In genomic region chr11:46242961-46243795, GRCh38 we compare ENCODE assay signal across 1 cellular context.
TF ChIP-seq lines count a peak whose summit lies in the region.

No MANE protein-coding gene starts in this region.

TF ChIP-seq in K562, 482 proteins besides CTCF, POLR2A, EP300 and RAD21 (continued from another document and continues in another):
- TF ChIP-seq ZNF3 (CRISPR knock-in tag; IDR thresholded peaks at IDR 0.05) (no peak), MYNN (IDR thresholded peaks at IDR 0.05) (no peak; the same call in 1 of the 2 replicates), MYNN (CRISPR knock-in tag; IDR thresholded peaks at IDR 0.05) (no peak), ZNF780A (CRISPR knock-in tag; IDR thresholded peaks at IDR 0.05) (no peak), HIVEP1 (CRISPR knock-in tag; IDR thresholded peaks at IDR 0.05) (peak; percentile 63; the same call in 1 of the 2 replicates), ZNF324 (CRISPR knock-in tag; IDR thresholded peaks at IDR 0.05) (peak; percentile 6; the same call in 1 of the 2 replicates), SNIP1 (IDR thresholded peaks at IDR 0.05; ENCODE audit: low read depth) (no peak), ZNF695 (CRISPR knock-in tag; IDR thresholded peaks at IDR 0.05) (no peak), DACH1 (IDR thresholded peaks at IDR 0.05; ENCODE audit: partially characterized antibody) (peak; percentile 91), DPF2 (IDR thresholded peaks at IDR 0.05) (peak; percentile 75), KDM5B (IDR thresholded peaks at IDR 0.05; ENCODE audit: insufficient replicate concordance, low read depth, low read length) (peak; percentile 34), KDM4B (IDR thresholded peaks at IDR 0.05; ENCODE audit: borderline replicate concordance in 2 of 2, low read depth in 1 of 2) (0 out of 4 replicates have a peak, but pooled peaks of 1 of the 2 experiments have one; percentile 34), LCOR (CRISPR knock-in tag; IDR thresholded peaks at IDR 0.05) (peak; percentile 94), ZNF778 (CRISPR knock-in tag; IDR thresholded peaks at IDR 0.05) (no peak), ZNF274 (IDR thresholded peaks at IDR 0.05; ENCODE audit: borderline replicate concordance, low read depth, low read length) (no peak; the same call in 1 of the 2 replicates), SMARCA5 (IDR thresholded peaks at IDR 0.05) (no peak; the same call in 1 of the 2 replicates), ZNF316 (IDR thresholded peaks at IDR 0.05) (peak; percentile 89), E2F4 (CRISPR knock-in tag; IDR thresholded peaks at IDR 0.05; ENCODE audit: low read depth) (peak; percentile 29; the same call in 1 of the 2 replicates), ELF4 (CRISPR knock-in tag; IDR thresholded peaks at IDR 0.05) (no peak), C11orf30 (IDR thresholded peaks at IDR 0.05; ENCODE audit: low read depth) (no peak), NR4A1 (CRISPR knock-in tag; IDR thresholded peaks at IDR 0.05) (0 out of 2 replicates have a peak, but pooled peaks have one; percentile 67), NR4A1 (tag; IDR thresholded peaks at IDR 0.05) (peak; percentile 68), PHB (CRISPR knock-in tag; IDR thresholded peaks at IDR 0.05) (no peak), HDGF (IDR thresholded peaks at IDR 0.05) (no peak), POLR2AphosphoS2 (IDR thresholded peaks at IDR 0.05; ENCODE audit: low read length) (no peak), HNRNPL (IDR thresholded peaks at IDR 0.05; ENCODE audit: low read depth, low read length) (no peak), ZNF655 (CRISPR knock-in tag; IDR thresholded peaks at IDR 0.05) (no peak), FOXK2 (conservative IDR thresholded peaks at IDR 0.05 in 1 of 2, IDR thresholded peaks at IDR 0.05 in 1 of 2; ENCODE audit: low read depth in 2 of 2) (peak; percentile 98), ZNF764 (CRISPR knock-in tag; IDR thresholded peaks at IDR 0.05; ENCODE audit: low read depth) (no peak), PTTG1 (tag; IDR thresholded peaks at IDR 0.05; ENCODE audit: low read depth) (no peak), ZNF436 (CRISPR knock-in tag; IDR thresholded peaks at IDR 0.05) (no peak), SRSF7 (optimal IDR thresholded peaks at IDR 0.05; ENCODE audit: low read depth, low read length) (no peak), MECOM (CRISPR knock-in tag; IDR thresholded peaks at IDR 0.05) (no peak), ILK (tag; IDR thresholded peaks at IDR 0.05; ENCODE audit: borderline replicate concordance, low read depth) (no peak), ATF4 (CRISPR knock-in tag; IDR thresholded peaks at IDR 0.05) (peak; percentile 100), ZNF717 (CRISPR knock-in tag; IDR thresholded peaks at IDR 0.05) (no peak), GATA2 (CRISPR knock-in tag; IDR thresholded peaks at IDR 0.05) (peak; percentile 88), FOXA1 (IDR thresholded peaks at IDR 0.05; ENCODE audit: borderline replicate concordance) (no peak), ELF1 (tag; IDR thresholded peaks at IDR 0.05) (peak; percentile 2; the same call in 1 of the 2 replicates), NBN (IDR thresholded peaks at IDR 0.05; ENCODE audit: low read depth) (peak; percentile 78; the same call in 1 of the 2 replicates), HNRNPK (IDR thresholded peaks at IDR 0.05; ENCODE audit: low read depth, low read length, poor library complexity, severe bottlenecking) (no peak), ZBTB26 (CRISPR knock-in tag; IDR thresholded peaks at IDR 0.05) (0 out of 2 replicates have a peak, but pooled peaks have one; percentile 12), NEUROD1 (IDR thresholded peaks at IDR 0.05; ENCODE audit: borderline replicate concordance, low read depth, low read length, partially characterized antibody) (peak; percentile 72), ZNF174 (CRISPR knock-in tag; IDR thresholded peaks at IDR 0.05) (no peak), STAT5A (IDR thresholded peaks at IDR 0.05; ENCODE audit: borderline replicate concordance, low read length) (peak; percentile 65; the same call in 1 of the 2 replicates), CHD1 (IDR thresholded peaks at IDR 0.05; ENCODE audit: low read length) (no peak), GATAD2B (IDR thresholded peaks at IDR 0.05; ENCODE audit: borderline replicate concordance) (no peak; the same call in 1 of the 2 replicates), NKRF (IDR thresholded peaks at IDR 0.05; ENCODE audit: borderline replicate concordance) (no peak), YY1 (IDR thresholded peaks at IDR 0.05; ENCODE audit: borderline replicate concordance in 1 of 3, control insufficient read depth in 1 of 3, extremely low read depth in 1 of 3, insufficient read depth in 3 of 3, insufficient read length in 1 of 3, insufficient replicate concordance in 2 of 3, low read depth in 1 of 3, low read length in 2 of 3) (peak in 1 of 3 experiments; percentile 74), NRF1 (conservative IDR thresholded peaks at IDR 0.05 in 1 of 2, IDR thresholded peaks at IDR 0.05 in 1 of 2) (peak; percentile 100)
- TF ChIP-seq, protein P1, sequence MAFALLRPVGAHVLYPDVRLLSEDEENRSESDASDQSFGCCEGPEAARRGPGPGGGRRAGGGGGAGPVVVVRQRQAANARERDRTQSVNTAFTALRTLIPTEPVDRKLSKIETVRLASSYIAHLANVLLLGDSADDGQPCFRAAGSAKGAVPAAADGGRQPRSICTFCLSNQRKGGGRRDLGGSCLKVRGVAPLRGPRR (CRISPR knock-in tag; IDR thresholded peaks at IDR 0.05): no peak
- TF ChIP-seq, protein P2, sequence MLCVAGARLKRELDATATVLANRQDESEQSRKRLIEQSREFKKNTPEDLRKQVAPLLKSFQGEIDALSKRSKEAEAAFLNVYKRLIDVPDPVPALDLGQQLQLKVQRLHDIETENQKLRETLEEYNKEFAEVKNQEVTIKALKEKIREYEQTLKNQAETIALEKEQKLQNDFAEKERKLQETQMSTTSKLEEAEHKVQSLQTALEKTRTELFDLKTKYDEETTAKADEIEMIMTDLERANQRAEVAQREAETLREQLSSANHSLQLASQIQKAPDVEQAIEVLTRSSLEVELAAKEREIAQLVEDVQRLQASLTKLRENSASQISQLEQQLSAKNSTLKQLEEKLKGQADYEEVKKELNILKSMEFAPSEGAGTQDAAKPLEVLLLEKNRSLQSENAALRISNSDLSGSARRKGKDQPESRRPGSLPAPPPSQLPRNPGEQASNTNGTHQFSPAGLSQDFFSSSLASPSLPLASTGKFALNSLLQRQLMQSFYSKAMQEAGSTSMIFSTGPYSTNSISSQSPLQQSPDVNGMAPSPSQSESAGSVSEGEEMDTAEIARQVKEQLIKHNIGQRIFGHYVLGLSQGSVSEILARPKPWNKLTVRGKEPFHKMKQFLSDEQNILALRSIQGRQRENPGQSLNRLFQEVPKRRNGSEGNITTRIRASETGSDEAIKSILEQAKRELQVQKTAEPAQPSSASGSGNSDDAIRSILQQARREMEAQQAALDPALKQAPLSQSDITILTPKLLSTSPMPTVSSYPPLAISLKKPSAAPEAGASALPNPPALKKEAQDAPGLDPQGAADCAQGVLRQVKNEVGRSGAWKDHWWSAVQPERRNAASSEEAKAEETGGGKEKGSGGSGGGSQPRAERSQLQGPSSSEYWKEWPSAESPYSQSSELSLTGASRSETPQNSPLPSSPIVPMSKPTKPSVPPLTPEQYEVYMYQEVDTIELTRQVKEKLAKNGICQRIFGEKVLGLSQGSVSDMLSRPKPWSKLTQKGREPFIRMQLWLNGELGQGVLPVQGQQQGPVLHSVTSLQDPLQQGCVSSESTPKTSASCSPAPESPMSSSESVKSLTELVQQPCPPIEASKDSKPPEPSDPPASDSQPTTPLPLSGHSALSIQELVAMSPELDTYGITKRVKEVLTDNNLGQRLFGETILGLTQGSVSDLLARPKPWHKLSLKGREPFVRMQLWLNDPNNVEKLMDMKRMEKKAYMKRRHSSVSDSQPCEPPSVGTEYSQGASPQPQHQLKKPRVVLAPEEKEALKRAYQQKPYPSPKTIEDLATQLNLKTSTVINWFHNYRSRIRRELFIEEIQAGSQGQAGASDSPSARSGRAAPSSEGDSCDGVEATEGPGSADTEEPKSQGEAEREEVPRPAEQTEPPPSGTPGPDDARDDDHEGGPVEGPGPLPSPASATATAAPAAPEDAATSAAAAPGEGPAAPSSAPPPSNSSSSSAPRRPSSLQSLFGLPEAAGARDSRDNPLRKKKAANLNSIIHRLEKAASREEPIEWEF (CRISPR knock-in tag; IDR thresholded peaks at IDR 0.05): no peak
- TF ChIP-seq, protein P3, sequence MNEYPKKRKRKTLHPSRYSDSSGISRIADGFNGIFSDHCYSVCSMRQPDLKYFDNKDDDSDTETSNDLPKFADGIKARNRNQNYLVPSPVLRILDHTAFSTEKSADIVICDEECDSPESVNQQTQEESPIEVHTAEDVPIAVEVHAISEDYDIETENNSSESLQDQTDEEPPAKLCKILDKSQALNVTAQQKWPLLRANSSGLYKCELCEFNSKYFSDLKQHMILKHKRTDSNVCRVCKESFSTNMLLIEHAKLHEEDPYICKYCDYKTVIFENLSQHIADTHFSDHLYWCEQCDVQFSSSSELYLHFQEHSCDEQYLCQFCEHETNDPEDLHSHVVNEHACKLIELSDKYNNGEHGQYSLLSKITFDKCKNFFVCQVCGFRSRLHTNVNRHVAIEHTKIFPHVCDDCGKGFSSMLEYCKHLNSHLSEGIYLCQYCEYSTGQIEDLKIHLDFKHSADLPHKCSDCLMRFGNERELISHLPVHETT (CRISPR knock-in tag; conservative IDR thresholded peaks at IDR 0.05 in 1 of 2, IDR thresholded peaks at IDR 0.05 in 1 of 2): no peak
- TF ChIP-seq, protein P4, sequence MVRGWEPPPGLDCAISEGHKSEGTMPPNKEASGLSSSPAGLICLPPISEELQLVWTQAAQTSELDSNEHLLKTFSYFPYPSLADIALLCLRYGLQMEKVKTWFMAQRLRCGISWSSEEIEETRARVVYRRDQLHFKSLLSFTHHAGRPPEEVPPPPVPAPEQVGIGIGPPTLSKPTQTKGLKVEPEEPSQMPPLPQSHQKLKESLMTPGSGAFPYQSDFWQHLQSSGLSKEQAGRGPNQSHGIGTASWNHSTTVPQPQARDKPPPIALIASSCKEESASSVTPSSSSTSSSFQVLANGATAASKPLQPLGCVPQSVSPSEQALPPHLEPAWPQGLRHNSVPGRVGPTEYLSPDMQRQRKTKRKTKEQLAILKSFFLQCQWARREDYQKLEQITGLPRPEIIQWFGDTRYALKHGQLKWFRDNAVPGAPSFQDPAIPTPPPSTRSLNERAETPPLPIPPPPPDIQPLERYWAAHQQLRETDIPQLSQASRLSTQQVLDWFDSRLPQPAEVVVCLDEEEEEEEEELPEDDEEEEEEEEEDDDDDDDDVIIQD (CRISPR knock-in tag; IDR thresholded peaks at IDR 0.05): no peak
